9 cellular contexts compared by ENCODE assay signal in genomic region chr1:121516279-121516967, GRCh38.
DNase-seq lines count a peak whose midpoint lies in the region; ATAC-seq and TF ChIP-seq lines count a peak whose summit lies in the region.
"Had no signal": no experiment of that assay in that cellular context is flagged by ENCODE, and none has a peak within 500 bp of the region (broad histone marks: within the 10 kb centered on the region; RNA-seq: fewer than 3 reads in every experiment).

No MANE protein-coding gene starts in this region.

- H3K36me3 ChIP-seq in right lobe of liver, result no peaks in the 10 kb centered on the region

- no peak overlapping the region for H3K4me3 ChIP-seq in right lobe of liver

- no peaks in the 10 kb centered on the region for H3K27me3 ChIP-seq in right lobe of liver

- H3K4me1 Mint-ChIP-seq in T-helper 1 cell treated with Interleukin-12 subunit alpha and Interleukin-12 subunit beta and Interleukin-4 antibody, amounts not matched to agents 30 μg/mL and 1 μg/mL, for 36 hours (ENCODE audit: low read depth), result peaks cover 43% of the 10 kb centered on the region
- peaks cover 6% of the 10 kb centered on the region for H3K4me1 Mint-ChIP-seq in mesothelial cell of epicardium

- 33% methylated on average over 8 of the region's 8 CpGs for WGBS in right lobe of liver (ENCODE audit: insufficient coverage, low coverage, low lambda C conversion rate, missing lambda C conversion rate)

- intact Hi-C loops in right lobe of liver (cut with DNase I), result no loop called here

- DNase-seq in activated T-cell treated with anti-CD3 and anti-CD28 coated beads for 24 hours (ENCODE audit: low read depth) (peak; percentile 2), activated T-cell treated with anti-CD3 and anti-CD28 coated beads for 4 hours (no peak), right lobe of liver (peak; percentile 48 to 65 (median 56)), GM19238 (ENCODE audit: insufficient read length, low spot score) (no peak), amniotic stem cell (lab: John Stamatoyannopoulos, UW) (no peak), mesothelial cell of epicardium (ENCODE audit: low spot score in 2 of 2, unreplicated experiment in 2 of 2) (no peak)

- peaks cover 14% of the 10 kb centered on the region for H3K36me3 Mint-ChIP-seq in T-helper 1 cell treated with Interleukin-12 subunit alpha and Interleukin-12 subunit beta and Interleukin-4 antibody, amounts not matched to agents 30 μg/mL and 1 μg/mL, for 36 hours (ENCODE audit: low read depth)
- H3K36me3 Mint-ChIP-seq in mesothelial cell of epicardium, result no peaks in the 10 kb centered on the region

- no peaks in the 10 kb centered on the region for H3K9me3 ChIP-seq in right lobe of liver

- H3K27ac Mint-ChIP-seq in T-helper 1 cell treated with Interleukin-12 subunit alpha and Interleukin-12 subunit beta and Interleukin-4 antibody, amounts not matched to agents 30 μg/mL and 1 μg/mL, for 36 hours, result peak overlapping the region; percentile 91
- H3K27ac Mint-ChIP-seq in mesothelial cell of epicardium, result no peak overlapping the region

- TF ChIP-seq CTCF in right lobe of liver (IDR thresholded peaks at IDR 0.05) (no peak), mesothelial cell of epicardium (IDR thresholded peaks at IDR 0.05; ENCODE audit: unreplicated experiment) (no peak)

- H3K9me3 Mint-ChIP-seq in T-helper 1 cell treated with Interleukin-12 subunit alpha and Interleukin-12 subunit beta and Interleukin-4 antibody, amounts not matched to agents 30 μg/mL and 1 μg/mL, for 36 hours, result peaks cover 24% of the 10 kb centered on the region
- H3K9me3 Mint-ChIP-seq in mesothelial cell of epicardium, result peaks cover 3% of the 10 kb centered on the region

- peaks cover 0 to 38% (median 4%) of the 10 kb centered on the region in 4 donors for H3K4me1 ChIP-seq in right lobe of liver

- H3K27me3 Mint-ChIP-seq in T-helper 1 cell treated with Interleukin-12 subunit alpha and Interleukin-12 subunit beta and Interleukin-4 antibody, amounts not matched to agents 30 μg/mL and 1 μg/mL, for 36 hours (ENCODE audit: low read depth), result no peaks in the 10 kb centered on the region
- peaks cover 3% of the 10 kb centered on the region for H3K27me3 Mint-ChIP-seq in mesothelial cell of epicardium (ENCODE audit: low read depth)

- ATAC-seq in HG03108 (IDR thresholded peaks at IDR 0.05; ENCODE audit: unreplicated experiment) (peak; percentile 74), right lobe of liver (peak in 1 of 4 donors; percentile 1)

- H3K4me3 Mint-ChIP-seq in T-helper 1 cell treated with Interleukin-12 subunit alpha and Interleukin-12 subunit beta and Interleukin-4 antibody, amounts not matched to agents 30 μg/mL and 1 μg/mL, for 36 hours, result peak overlapping the region; percentile 75
- no peak overlapping the region for H3K4me3 Mint-ChIP-seq in mesothelial cell of epicardium

- no peak for TF ChIP-seq POLR2A in right lobe of liver (IDR thresholded peaks at IDR 0.05)

- H3K27ac ChIP-seq in right lobe of liver, result peak overlapping the region in 2 of 3 donors; percentile 20 to 96
- H3K27ac ChIP-seq: VCaP had no signal

Comparison
In these comparisons a context has a peak if more than half of its experiments do, and no peak if none do; other contexts are left out.
1. DNase-seq: peak in activated T-cell treated with anti-CD3 and anti-CD28 coated beads for 24 hours (single experiment) and right lobe of liver (3 of 3); none in activated T-cell treated with anti-CD3 and anti-CD28 coated beads for 4 hours (single experiment), GM19238 (single experiment), amniotic stem cell (single experiment) and mesothelial cell of epicardium (0 of 2).